Comparison of ENCODE assay signal across 15 cellular contexts in genomic region chr6:82370788-82371187, GRCh38. TPM values are rescaled to one million over a fixed set of nuclear protein-coding genes. Genes with fewer than 3 reads are reported as not detected.
"Had no signal": no experiment of that assay in that cellular context is flagged by ENCODE, and none has a peak within 500 bp of the region (broad histone marks: within the 10 kb centered on the region; RNA-seq: fewer than 3 reads in every experiment).

No MANE protein-coding gene starts in this region.

- DNase-seq: activated B cell treated with CpG ODN at 0.5 μM for 24 hours; activated CD4-positive, alpha-beta T cell treated with anti-CD3 and anti-CD28 coated beads, Interleukin-2, amount 10 ng/mL, durations not matched to agents 24 days and 14 days; activated naive CD4-positive, alpha-beta T cell treated with anti-CD3 and anti-CD28 coated beads for 36 hours; heart right ventricle; kidney; left ventricle myocardium superior; mesendoderm; psoas muscle; right lobe of liver; stimulated activated CD4-positive, alpha-beta T cell treated with anti-CD3 and anti-CD28 coated beads, Interleukin-2, amount 100 ng/mL, for 24 hours; stimulated activated naive CD4-positive, alpha-beta T cell treated with Interleukin-2 at 50 U/mL for 16 hours; trophoblast cell had no signal

- H3K4me3 ChIP-seq: cardiac muscle cell, heart right ventricle, psoas muscle, right lobe of liver had no signal

- H3K9me3 ChIP-seq: heart right ventricle, psoas muscle, right lobe of liver had no signal

- H3K4me1 Mint-ChIP-seq: activated B cell treated with CpG ODN at 0.5 μM for 24 hours; activated CD4-positive, alpha-beta T cell treated with anti-CD3 and anti-CD28 coated beads, Interleukin-2, amount 10 ng/mL, durations not matched to agents 24 days and 14 days had no signal

- H3K27me3 ChIP-seq: right lobe of liver had no signal

- H3K4me3 Mint-ChIP-seq: activated B cell treated with CpG ODN at 0.5 μM for 24 hours; activated CD4-positive, alpha-beta T cell treated with anti-CD3 and anti-CD28 coated beads, Interleukin-2, amount 10 ng/mL, durations not matched to agents 24 days and 14 days; activated naive CD4-positive, alpha-beta T cell treated with anti-CD3 and anti-CD28 coated beads for 36 hours; activated T-helper 1 cell treated with anti-CD3 and anti-CD28 coated beads, Interleukin-12 subunit alpha, Interleukin-12 subunit beta, Interleukin-2, Interleukin-4 antibody, amounts not matched to agents 30 ng/mL and 10 ng/mL and 1 ng/mL, durations not matched to agents 14 hours and 24 hours and 36 hours; nephron had no signal

- H3K27ac Mint-ChIP-seq: activated B cell treated with CpG ODN at 0.5 μM for 24 hours; activated CD4-positive, alpha-beta T cell treated with anti-CD3 and anti-CD28 coated beads, Interleukin-2, amount 10 ng/mL, durations not matched to agents 24 days and 14 days; activated naive CD4-positive, alpha-beta T cell treated with anti-CD3 and anti-CD28 coated beads for 36 hours; activated T-helper 1 cell treated with anti-CD3 and anti-CD28 coated beads, Interleukin-12 subunit alpha, Interleukin-12 subunit beta, Interleukin-2, Interleukin-4 antibody, amounts not matched to agents 30 ng/mL and 10 ng/mL and 1 ng/mL, durations not matched to agents 14 hours and 24 hours and 36 hours; nephron had no signal

- H3K36me3 ChIP-seq: cardiac muscle cell, right lobe of liver had no signal

- H3K9me3 Mint-ChIP-seq: activated B cell treated with CpG ODN at 0.5 μM for 24 hours; activated naive CD4-positive, alpha-beta T cell treated with anti-CD3 and anti-CD28 coated beads for 36 hours; activated T-helper 1 cell treated with anti-CD3 and anti-CD28 coated beads, Interleukin-12 subunit alpha, Interleukin-12 subunit beta, Interleukin-2, Interleukin-4 antibody, amounts not matched to agents 30 ng/mL and 10 ng/mL and 1 ng/mL, durations not matched to agents 14 hours and 24 hours and 36 hours had no signal

- FAIRE-seq: kidney had no signal

- H3K4me1 ChIP-seq: psoas muscle, right lobe of liver had no signal

- H3K27ac ChIP-seq: cardiac muscle cell, heart right ventricle, psoas muscle, right lobe of liver had no signal

RNA-seq across cellular contexts. Expression of gene TPBG, which starts 7.2 kb away (rescaled TPM):
- total RNA-seq: activated B cell treated with CpG ODN at 0.5 μM for 24 hours; activated CD4-positive, alpha-beta T cell treated with anti-CD3 and anti-CD28 coated beads, Interleukin-2, amount 10 ng/mL, durations not matched to agents 24 days and 14 days; activated T-helper 1 cell treated with anti-CD3 and anti-CD28 coated beads, Interleukin-12 subunit alpha, Interleukin-12 subunit beta, Interleukin-2, Interleukin-4 antibody, amounts not matched to agents 30 ng/mL and 10 ng/mL and 1 ng/mL, durations not matched to agents 14 hours and 24 hours and 36 hours had no signal
